9 cellular contexts compared by ENCODE assay signal in the genomic region with DNA sequence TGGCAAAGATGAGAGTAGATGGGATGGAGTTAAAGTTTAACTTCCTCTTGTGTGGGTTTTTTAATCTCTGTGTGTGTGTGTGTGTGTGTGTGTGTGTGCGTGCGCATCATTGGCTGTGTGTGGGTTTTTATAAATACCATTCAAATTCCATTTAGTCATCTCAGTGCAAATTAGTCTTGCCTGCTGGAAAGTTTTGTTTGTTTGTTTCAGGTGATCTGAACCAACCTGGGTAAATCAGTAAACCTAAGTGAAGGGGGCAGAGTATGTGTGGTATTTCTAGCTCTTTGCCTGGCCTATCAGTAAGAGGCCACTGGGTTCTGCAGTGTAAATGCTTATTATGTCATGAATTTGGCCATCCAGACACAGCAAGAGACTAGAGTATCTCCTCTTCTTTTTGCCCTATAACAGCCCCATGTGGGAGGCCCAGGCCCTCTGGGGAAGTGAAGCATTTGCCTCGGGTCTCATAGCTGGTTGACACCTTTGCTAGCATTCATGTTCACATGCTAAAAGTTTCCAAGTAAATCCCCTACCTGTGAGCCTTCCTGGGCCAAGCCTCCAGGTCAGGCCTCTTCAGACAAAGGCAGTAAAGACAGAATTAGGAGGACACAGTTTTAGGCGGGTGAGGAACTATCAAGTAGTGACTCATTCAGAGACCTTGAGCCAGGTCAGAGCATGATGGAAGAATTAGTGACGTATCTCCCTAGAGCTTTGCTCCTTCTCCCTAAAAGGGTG. TPM values are rescaled to one million over a fixed set of nuclear protein-coding genes. Genes with fewer than 3 reads are reported as not detected.
A peak's percentile ranks its signal among the peaks of the same experiment; 100 is the strongest.
DNase-seq lines count a peak whose midpoint lies in the region; ATAC-seq and TF ChIP-seq lines count a peak whose summit lies in the region.
"Had no signal": no experiment of that assay in that cellular context is flagged by ENCODE, and none has a peak within 500 bp of the region (broad histone marks: within the 10 kb centered on the region; RNA-seq: fewer than 3 reads in every experiment).

No MANE protein-coding gene starts in this region.

- TF ChIP-seq CTCF in ovary (IDR thresholded peaks at IDR 0.05) (no peak), testis (IDR thresholded peaks at IDR 0.05) (no peak), PC-9 (conservative IDR thresholded peaks at IDR 0.05) (no peak)

- peak overlapping the region; percentile 70 for H3K27ac Mint-ChIP-seq in activated T-helper 17 cell treated with anti-CD3 and anti-CD28 coated beads, Interleukin-2, amount 50 U/mL, for 72 hours

- TF ChIP-seq POLR2A in ovary (IDR thresholded peaks at IDR 0.05): no peak
- no peak for TF ChIP-seq POLR2A in testis (IDR thresholded peaks at IDR 0.05)

- H3K79me2 ChIP-seq in PC-9 (ENCODE audit: low read depth): no peaks in the 10 kb centered on the region

- H3K36me3 ChIP-seq in ovary (no peaks in the 10 kb centered on the region), testis (ENCODE audit: low read depth, missing control alignments) (no peaks in the 10 kb centered on the region), PC-9 (ENCODE audit: low read depth) (peaks cover 36% of the 10 kb centered on the region)

- H2AFZ ChIP-seq in PC-9: no peak overlapping the region

- H3K27me3 ChIP-seq in ovary (no peaks in the 10 kb centered on the region), testis (no peaks in the 10 kb centered on the region), PC-9 (ENCODE audit: insufficient read depth, low read depth) (no peaks in the 10 kb centered on the region)

- H3K9me2 ChIP-seq in PC-9 (ENCODE audit: insufficient read depth): no peaks in the 10 kb centered on the region

- peaks cover 10% of the 10 kb centered on the region for H3K4me1 ChIP-seq in ovary (ENCODE audit: insufficient read depth)
- H3K4me1 ChIP-seq in testis: peaks cover 8% of the 10 kb centered on the region
- no peaks in the 10 kb centered on the region for H3K4me1 ChIP-seq in PC-9 (replicated peaks; ENCODE audit: insufficient read depth)

- DNase-seq in ovary: peak in 3 of 5 donors; percentile 34 to 41 (median 38)
- DNase-seq in NCI-H1092 treated with DMSO at 0.1 percent for 48 hours (lab: John Stamatoyannopoulos, UW): no peak
- no peak for DNase-seq in testis
- DNase-seq in NCI-H1417 treated with DMSO at 0.1 percent for 48 hours (lab: John Stamatoyannopoulos, UW): no peak
- DNase-seq in PC-9: no peak

- H3K36me3 Mint-ChIP-seq in activated T-helper 17 cell treated with anti-CD3 and anti-CD28 coated beads, Interleukin-2, amount 50 U/mL, for 72 hours (ENCODE audit: low read depth): peaks cover 80% of the 10 kb centered on the region

- H3K4me3 Mint-ChIP-seq in activated T-helper 17 cell treated with anti-CD3 and anti-CD28 coated beads, Interleukin-2, amount 50 U/mL, for 72 hours: peak overlapping the region; percentile 36

- no peaks in the 10 kb centered on the region for H3K9me3 Mint-ChIP-seq in activated T-helper 17 cell treated with anti-CD3 and anti-CD28 coated beads, Interleukin-2, amount 50 U/mL, for 72 hours

- BruUV-seq in PC-9 (replicated peaks; lab: Mats Ljungman, UMichigan): no TSS peak

- ATAC-seq in GM18520 (IDR thresholded peaks at IDR 0.05; ENCODE audit: unreplicated experiment): peak; percentile 56
- ATAC-seq in HG02970 (IDR thresholded peaks at IDR 0.05; ENCODE audit: low FRiP score, unreplicated experiment): peak; percentile 60
- peak; percentile 75 for ATAC-seq in activated T-helper 17 cell treated with anti-CD3 and anti-CD28 coated beads, Interleukin-2, amount 50 U/mL, for 72 hours (replicated peaks)
- ATAC-seq: Panc1 had no signal

- no peak for TF ChIP-seq EP300 in ovary (IDR thresholded peaks at IDR 0.05)

- no peaks in the 10 kb centered on the region for H3K27me3 Mint-ChIP-seq in activated T-helper 17 cell treated with anti-CD3 and anti-CD28 coated beads, Interleukin-2, amount 50 U/mL, for 72 hours

- peaks cover 32% of the 10 kb centered on the region for H3K4me1 Mint-ChIP-seq in activated T-helper 17 cell treated with anti-CD3 and anti-CD28 coated beads, Interleukin-2, amount 50 U/mL, for 72 hours

- POLR2A ChIA-PET in PC-9 (lab: Charles Lee; ENCODE audit: unreplicated experiment): no interaction called here

- H4K20me1 ChIP-seq in PC-9 (ENCODE audit: insufficient read depth): no peaks in the 10 kb centered on the region

- H3K27ac ChIP-seq in ovary (peak overlapping the region; percentile 57 to 72), testis (no peak overlapping the region), PC-9 (no peak overlapping the region)

- no peak overlapping the region for H3K4me3 ChIP-seq in ovary
- H3K4me3 ChIP-seq in testis: no peak overlapping the region
- H3K4me3 ChIP-seq in PC-9: no peak overlapping the region

- H3K4me2 ChIP-seq in PC-9: no peak overlapping the region

- WGBS in ovary, 3 donors: 16 to 18% (median 17%) methylated on average over 5 of the region's 5 CpGs
- WGBS in testis, 2 donors: 50 to 55% methylated on average over 5 of the region's 5 CpGs

- no peaks in the 10 kb centered on the region for H3K9me3 ChIP-seq in ovary
- no peaks in the 10 kb centered on the region for H3K9me3 ChIP-seq in testis
- no peaks in the 10 kb centered on the region for H3K9me3 ChIP-seq in PC-9 (ENCODE audit: insufficient read depth, low read depth)

- intact Hi-C loops in ovary (cut with DNase I): loop anchor here in 1 of 4 donors (5.0 kb wide), 1 partner anchor 45 kb away; no protein-coding TSS in a partner anchor
- intact Hi-C loops in testis (cut with DNase I; ENCODE audit: low total_unique reads): no loop called here
- intact Hi-C loops in PC-9 (cut with micrococcal nuclease; ENCODE audit: unreplicated experiment): no loop called here

- no peaks in the 10 kb centered on the region; the same call in 1 of the 2 replicates for H3F3A ChIP-seq in PC-9 (ENCODE audit: insufficient read depth, low read depth)

- CTCF ChIA-PET in PC-9 (lab: Charles Lee): no interaction called here

RNA-seq across cellular contexts. Expression of gene INTS3, which starts 14.7 kb away (rescaled TPM):
- 100 to 1,000 TPM in 1 of 2 donors, 10 to 100 TPM in 1; 49.5 to 103 TPM for total RNA-seq in activated T-helper 17 cell treated with anti-CD3 and anti-CD28 coated beads, Interleukin-2, amount 50 U/mL, for 72 hours
- total RNA-seq in ovary (10 to 100 TPM; 49.5 to 74.4 (median 58.6) TPM), testis (100 to 1,000 TPM; 113 to 121 TPM), PC-9 (2021) (62.5 and 91.7 TPM in 2 replicates)
- polyA plus RNA-seq in ovary (10 to 100 TPM; 41.6 to 54.5 TPM), testis (ENCODE audit: insufficient read depth, low read depth, low replicate concordance) (66.1 TPM)

RNA-seq across cellular contexts. Expression of gene SLC27A3, which starts 32.6 kb away (rescaled TPM):
- total RNA-seq in activated T-helper 17 cell treated with anti-CD3 and anti-CD28 coated beads, Interleukin-2, amount 50 U/mL, for 72 hours: 1 to 10 TPM; 9.7 to 9.8 TPM
- total RNA-seq in ovary (10 to 100 TPM in 6 of 7 donors, 1 to 10 TPM in 1; 9.5 to 50.9 (median 31.1) TPM), testis (10 to 100 TPM; 38.5 to 54.9 TPM), PC-9 (2021) (14.4 and 17.1 TPM in 2 replicates)
- polyA plus RNA-seq in ovary (10 to 100 TPM; 23.2 to 31.5 TPM), testis (ENCODE audit: insufficient read depth, low read depth, low replicate concordance) (83.3 TPM)

Comparison
In these comparisons a context has a peak if more than half of its experiments do, and no peak if none do; other contexts are left out.
1. DNase-seq: peak in ovary (3 of 5); none in NCI-H1092 treated with DMSO at 0.1 percent for 48 hours (single experiment), testis (single experiment), NCI-H1417 treated with DMSO at 0.1 percent for 48 hours (single experiment) and PC-9 (0 of 2).
2. H3K27ac ChIP-seq: peak in ovary (2 of 2); none in testis (0 of 2) and PC-9 (single experiment).
3. Peak in every context shown above with its lines, with median percentiles within 50 percentile points of each other: ATAC-seq.